In genomic region chr7:100545636-100546128, GRCh38 we compare ENCODE assay signal across 8 cellular contexts.
DNase-seq lines count a peak whose midpoint lies in the region; ATAC-seq and TF ChIP-seq lines count a peak whose summit lies in the region.

No MANE protein-coding gene starts in this region.

- H3K4me3 ChIP-seq in RWPE2 (ENCODE audit: severe bottlenecking) = no peak overlapping the region

- TF ChIP-seq CTCF in RWPE2 (IDR thresholded peaks at IDR 0.05; ENCODE audit: poor library complexity, severe bottlenecking) = peak; percentile 37

- DNase-seq in NOMO-1 (lab: John Stamatoyannopoulos, UW; ENCODE audit: unreplicated experiment in 2 of 2) (peak; percentile 35 to 55), NOMO-1 treated with dmso at 0.1 percent for 144 hours (lab: John Stamatoyannopoulos, UW; ENCODE audit: unreplicated experiment) (no peak), RWPE2 (ENCODE audit: low spot score) (peak; percentile 93), brain pericyte (ENCODE audit: low read depth, low spot score) (peak; percentile 63), NCI-H187 treated with DMSO at 0.1 percent for 48 hours (lab: John Stamatoyannopoulos, UW) (no peak)
- peak in 2 of 3 experiments; percentile 26 to 66 for DNase-seq in stimulated activated CD4-positive, alpha-beta T cell treated with anti-CD3 and anti-CD28 coated beads, TNF-alpha, amount 100 ng/mL, for 24 hours (ENCODE audit: low read depth in 3 of 3)

- H3K4me1 ChIP-seq in RWPE2 (ENCODE audit: insufficient read depth, poor library complexity, severe bottlenecking) = peaks cover 45% of the 10 kb centered on the region

- ATAC-seq in HG02678 (IDR thresholded peaks at IDR 0.05; ENCODE audit: unreplicated experiment) (peak; percentile 49), RWPE2 (ENCODE audit: low read depth) (peak; percentile 96)

- no peaks in the 10 kb centered on the region for H3K9me3 ChIP-seq in RWPE2 (ENCODE audit: severe bottlenecking)

- H3K27ac ChIP-seq in RWPE2 (ENCODE audit: poor library complexity, severe bottlenecking) (peak overlapping the region; percentile 98), layer of hippocampus (ENCODE audit: low read depth, low read length) (peak overlapping the region; percentile 59)

- H3K27me3 ChIP-seq in RWPE2 (ENCODE audit: insufficient read depth, poor library complexity, severe bottlenecking) (no peaks in the 10 kb centered on the region), layer of hippocampus (ENCODE audit: control insufficient read depth, insufficient read depth, low read length) (no peaks in the 10 kb centered on the region)

- peaks cover 20% of the 10 kb centered on the region for H3K36me3 ChIP-seq in RWPE2 (ENCODE audit: low read depth)

Comparison
In these comparisons a context has a peak if more than half of its experiments do, and no peak if none do; other contexts are left out.
1. DNase-seq: peak in NOMO-1 (2 of 2), RWPE2 (single experiment), brain pericyte (single experiment) and stimulated activated CD4-positive, alpha-beta T cell treated with anti-CD3 and anti-CD28 coated beads, TNF-alpha, amount 100 ng/mL, for 24 hours (2 of 3); none in NOMO-1 treated with dmso at 0.1 percent for 144 hours (single experiment) and NCI-H187 treated with DMSO at 0.1 percent for 48 hours (single experiment).